Comparison of ENCODE assay signal across 8 cellular contexts in the genomic region with DNA sequence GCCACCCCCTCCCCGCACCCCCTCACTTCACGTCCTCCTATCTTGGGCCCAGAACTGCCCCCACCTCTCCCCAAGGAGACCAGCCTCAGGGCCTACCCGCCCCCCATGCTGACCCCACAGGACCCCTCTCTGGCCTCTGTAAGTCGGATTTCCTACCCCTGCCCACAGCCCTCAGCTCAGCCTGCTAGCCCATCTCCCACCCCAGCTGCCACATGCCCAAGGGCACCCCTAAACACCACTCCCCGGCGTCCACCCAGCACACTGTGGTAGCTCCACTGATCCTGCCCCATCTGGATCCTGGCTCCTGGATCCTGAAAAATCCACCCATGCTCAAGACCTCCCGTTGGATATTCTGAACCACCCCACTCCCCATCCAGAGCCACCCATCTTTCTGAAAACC. TPM values are rescaled to one million over a fixed set of nuclear protein-coding genes. Genes with fewer than 3 reads are reported as not detected.
DNase-seq lines count a peak whose midpoint lies in the region; ATAC-seq and TF ChIP-seq lines count a peak whose summit lies in the region.

No MANE protein-coding gene starts in this region.

- H3K79me1 ChIP-seq in trophoblast cell (ENCODE audit: low read length): no peaks in the 10 kb centered on the region

- H3K9me3 Mint-ChIP-seq in CD8-positive, alpha-beta T cell: no peaks in the 10 kb centered on the region

- H3K9me2 ChIP-seq in OCI-LY7 (ENCODE audit: insufficient read depth, low read length): no peaks in the 10 kb centered on the region

- ATAC-seq in CD8-positive, alpha-beta T cell: no peak
- no peak for ATAC-seq in GM21576 (IDR thresholded peaks at IDR 0.05; ENCODE audit: unreplicated experiment)

- no peaks in the 10 kb centered on the region for H3K27me3 ChIP-seq in CD8-positive, alpha-beta T cell (ENCODE audit: insufficient read depth, low read length)
- no peaks in the 10 kb centered on the region for H3K27me3 ChIP-seq in endocrine pancreas (ENCODE audit: control insufficient read depth, insufficient read depth, low read length)
- H3K27me3 ChIP-seq in trophoblast cell (ENCODE audit: insufficient read depth, low read length): no peaks in the 10 kb centered on the region

- peaks cover 13% of the 10 kb centered on the region for H3K4me1 ChIP-seq in CD8-positive, alpha-beta T cell (ENCODE audit: insufficient read depth, low read length)
- H3K4me1 ChIP-seq in OCI-LY7 (ENCODE audit: insufficient read depth, low read length, poor library complexity, severe bottlenecking): peaks cover 12% of the 10 kb centered on the region
- no peaks in the 10 kb centered on the region for H3K4me1 ChIP-seq in endocrine pancreas (ENCODE audit: control insufficient read depth, insufficient read depth, low read length)
- H3K4me1 ChIP-seq in trophoblast cell (ENCODE audit: control insufficient read depth in 1 of 2, insufficient read depth in 2 of 2, low read length in 2 of 2): peaks cover 8 to 9% of the 10 kb centered on the region in 2 experiments

- no peak overlapping the region for H2BK12ac ChIP-seq in trophoblast cell (ENCODE audit: low read length)

- no CpG with 5 or more reads among the region's 7 CpGs for WGBS in trophoblast cell (ENCODE audit: extremely low coverage, insufficient coverage, insufficient read length)

- no peak overlapping the region for H3K27ac ChIP-seq in CD8-positive, alpha-beta T cell (ENCODE audit: low read depth, low read length)
- H3K27ac ChIP-seq in OCI-LY7 (ENCODE audit: low read depth, low read length, poor library complexity, severe bottlenecking) (no peak overlapping the region), trophoblast cell (ENCODE audit: low read depth, low read length) (no peak overlapping the region)

- H3K36me3 ChIP-seq in CD8-positive, alpha-beta T cell (ENCODE audit: insufficient read depth, low read length): no peaks in the 10 kb centered on the region
- no peaks in the 10 kb centered on the region for H3K36me3 ChIP-seq in OCI-LY7 (ENCODE audit: insufficient read depth, low read length)
- no peaks in the 10 kb centered on the region for H3K36me3 ChIP-seq in endocrine pancreas (ENCODE audit: control insufficient read depth, insufficient read depth, low read length)
- no peaks in the 10 kb centered on the region for H3K36me3 ChIP-seq in trophoblast cell (ENCODE audit: control insufficient read depth in 1 of 2, insufficient read depth in 2 of 2, low read length in 2 of 2)

- peak overlapping the region; percentile 33 for H3K4me3 ChIP-seq in CD8-positive, alpha-beta T cell (ENCODE audit: low read depth, low read length)
- H3K4me3 ChIP-seq in OCI-LY7 (ENCODE audit: low read depth, low read length, poor library complexity, severe bottlenecking): peak overlapping the region; percentile 70
- H3K4me3 ChIP-seq in endocrine pancreas (ENCODE audit: control insufficient read depth, insufficient read depth, low read length): no peak overlapping the region
- no peak overlapping the region for H3K4me3 ChIP-seq in trophoblast cell (ENCODE audit: low read depth, low read length)

- peaks cover 2% of the 10 kb centered on the region for H3K36me3 Mint-ChIP-seq in CD8-positive, alpha-beta T cell

- no peak overlapping the region for H4K8ac ChIP-seq in trophoblast cell (ENCODE audit: low read depth, low read length)

- H4K91ac ChIP-seq in trophoblast cell (ENCODE audit: low read depth, low read length): no peak overlapping the region

- TF ChIP-seq CTCF in CD8-positive, alpha-beta T cell (IDR thresholded peaks at IDR 0.05): no peak
- no peak for TF ChIP-seq CTCF in OCI-LY7 (conservative IDR thresholded peaks at IDR 0.05; ENCODE audit: low read length)

- H3K23ac ChIP-seq in trophoblast cell (ENCODE audit: low read length): no peak overlapping the region

- H3K4me3 Mint-ChIP-seq in CD8-positive, alpha-beta T cell: peak overlapping the region; percentile 80

- DNase-seq in CD8-positive, alpha-beta T cell: no peak
- no peak for DNase-seq in OCI-LY7 (ENCODE audit: low spot score)
- no peak for DNase-seq in trophoblast cell
- DNase-seq in OCI-M1 (lab: John Stamatoyannopoulos, UW): no peak
- no peak for DNase-seq in activated gamma-delta T cell treated with Interleukin-2 at 50 U/mL for 16 hours
- no peak for DNase-seq in AG08395 (ENCODE audit: low spot score)

- H3K27me3 Mint-ChIP-seq in CD8-positive, alpha-beta T cell (ENCODE audit: low read depth): no peaks in the 10 kb centered on the region

- peak overlapping the region; percentile 47 for H3K9ac ChIP-seq in endocrine pancreas (ENCODE audit: control insufficient read depth, insufficient read depth, low read length)
- H3K9ac ChIP-seq in trophoblast cell (ENCODE audit: low read length): no peak overlapping the region

- H3K27ac Mint-ChIP-seq in CD8-positive, alpha-beta T cell: peak overlapping the region; percentile 4

- no peaks in the 10 kb centered on the region for H3K79me2 ChIP-seq in OCI-LY7 (ENCODE audit: insufficient read depth, low read depth, low read length)
- H3K79me2 ChIP-seq in trophoblast cell (ENCODE audit: control insufficient read depth, insufficient read depth, low read length, poor library complexity): no peaks in the 10 kb centered on the region

- no peaks in the 10 kb centered on the region for H3K9me3 ChIP-seq in CD8-positive, alpha-beta T cell (ENCODE audit: low read length)
- H3K9me3 ChIP-seq in OCI-LY7 (ENCODE audit: low read length) (no peaks in the 10 kb centered on the region), endocrine pancreas (ENCODE audit: control insufficient read depth, low read length) (no peaks in the 10 kb centered on the region), trophoblast cell (ENCODE audit: insufficient read depth, low read depth, low read length) (peaks cover 2% of the 10 kb centered on the region)

- H2BK5ac ChIP-seq in trophoblast cell (ENCODE audit: low read depth, low read length, poor library complexity): no peak overlapping the region

- BruUV-seq in OCI-LY7 (replicated peaks; lab: Mats Ljungman, UMichigan): no TSS peak

- H4K20me1 ChIP-seq in OCI-LY7 (ENCODE audit: insufficient read depth, low read length): no peaks in the 10 kb centered on the region

- no peak overlapping the region for H3K14ac ChIP-seq in trophoblast cell (ENCODE audit: low read length)

- H2BK120ac ChIP-seq in trophoblast cell (ENCODE audit: insufficient read depth, low read length, poor library complexity): no peak overlapping the region

- H3K4ac ChIP-seq in trophoblast cell (ENCODE audit: low read depth, low read length): no peak overlapping the region

- peaks cover 16% of the 10 kb centered on the region for H3K4me1 Mint-ChIP-seq in CD8-positive, alpha-beta T cell (ENCODE audit: low read depth)

- intact Hi-C loops in CD8-positive, alpha-beta T cell (cut with DNase I, micrococcal nuclease): loop anchor here (1.0 kb wide), 4 partner anchors 31 to 149 kb away; partner anchors contain the start of gene SNAPC2 (in 1 of the 2)
- intact Hi-C loops in OCI-LY7 (cut with micrococcal nuclease; ENCODE audit: unreplicated experiment): no loop called here

- H3K18ac ChIP-seq in trophoblast cell (ENCODE audit: low read length): no peak overlapping the region

- POLR2A ChIA-PET in CD8-positive, alpha-beta T cell (lab: Charles Lee): no interaction called here
- POLR2A ChIA-PET in OCI-LY7 (lab: Charles Lee): interaction anchor here (0.6 kb wide), 1 partner anchor 262 kb away, joined by 3 read pairs; no protein-coding TSS in a partner anchor

- H4K12ac ChIP-seq in trophoblast cell (ENCODE audit: low read depth, low read length): no peak overlapping the region

- H3K4me2 ChIP-seq in OCI-LY7 (ENCODE audit: low read length) (peak overlapping the region; percentile 77), trophoblast cell (ENCODE audit: low read length) (peak overlapping the region; percentile 71)

- CTCF ChIA-PET in CD8-positive, alpha-beta T cell (lab: Charles Lee): interaction anchor here (1.1 to 1.3 kb wide), 2 partner anchors 12 to 39 kb away, joined by 3 to 4 read pairs; no protein-coding TSS in a partner anchor
- CTCF ChIA-PET in OCI-LY7 (lab: Charles Lee; ENCODE audit: unreplicated experiment): interaction anchor here (0.5 to 0.6 kb wide), 2 partner anchors 90 to 309 kb away, joined by 3 to 7 read pairs; partner anchors contain the start of gene SNAPC2

- H2AK5ac ChIP-seq in trophoblast cell (ENCODE audit: low read length): no peak overlapping the region

- H2AFZ ChIP-seq in OCI-LY7 (ENCODE audit: low read length): no peak overlapping the region
- H2AFZ ChIP-seq in trophoblast cell (ENCODE audit: insufficient read depth, low read length, poor library complexity): no peak overlapping the region

RNA-seq across cellular contexts. Expression of gene EVI5L, which starts 0.8 kb away (rescaled TPM):
- 1 to 10 TPM; 4.1 to 4.2 TPM for total RNA-seq in CD8-positive, alpha-beta T cell
- 2.7 and 7.4 TPM in 2 replicates for total RNA-seq in OCI-LY7 (2014; rRNA removed; shearing (Covaris generic))
- 5.5 and 5.9 TPM in 2 replicates for total RNA-seq in OCI-LY7 (2022)
- polyA plus RNA-seq in trophoblast cell (2013): 7.0 and 7.3 TPM in 2 replicates

RNA-seq across cellular contexts. Expression of gene PRR36, which starts 43.4 kb away (rescaled TPM):
- total RNA-seq in CD8-positive, alpha-beta T cell: under 1 TPM; 0.19 to 0.47 TPM
- not detected in 2 replicates for total RNA-seq in OCI-LY7 (2014; rRNA removed; shearing (Covaris generic))
- total RNA-seq in OCI-LY7 (2022): 0.17 TPM in 1 of 2 replicates, not detected in the other
- polyA plus RNA-seq in trophoblast cell (2013): 0.94 and 1.00 TPM in 2 replicates

RNA-seq across cellular contexts. Expression of gene LRRC8E, which starts 57.5 kb away (rescaled TPM):
- not detected for total RNA-seq in CD8-positive, alpha-beta T cell
- 0.08 TPM in 1 of 2 replicates, not detected in the other for total RNA-seq in OCI-LY7 (2014; rRNA removed; shearing (Covaris generic))
- not detected in 2 replicates for total RNA-seq in OCI-LY7 (2022)
- 2.3 and 2.4 TPM in 2 replicates for polyA plus RNA-seq in trophoblast cell (2013)

Comparison
In these comparisons a context has a peak if more than half of its experiments do, and no peak if none do; other contexts are left out.
1. H3K4me3 ChIP-seq: peak in CD8-positive, alpha-beta T cell (single experiment) and OCI-LY7 (single experiment); none in endocrine pancreas (single experiment) and trophoblast cell (single experiment).